24 cellular contexts compared by ENCODE assay signal in the genomic region with DNA sequence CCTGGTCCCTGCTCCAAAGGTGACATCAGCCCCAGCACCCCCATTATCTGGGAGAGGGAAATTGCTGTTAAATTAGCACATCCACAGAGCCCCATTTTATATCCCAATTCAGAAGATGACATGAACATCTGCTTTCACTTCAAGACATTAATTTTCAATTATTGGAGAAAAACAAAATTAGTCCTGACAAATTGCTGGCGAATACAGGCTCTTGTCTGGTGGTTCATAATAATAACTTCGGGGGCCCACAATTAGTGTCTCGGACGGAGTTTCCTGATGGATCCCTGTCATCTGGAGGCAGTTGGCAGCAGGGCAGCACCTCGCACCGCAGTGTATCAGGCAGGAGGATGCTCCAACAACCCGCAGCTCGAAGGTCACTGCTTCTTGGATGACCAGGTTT.
"Had no signal": no experiment of that assay in that cellular context is flagged by ENCODE, and none has a peak within 500 bp of the region (broad histone marks: within the 10 kb centered on the region; RNA-seq: fewer than 3 reads in every experiment).

No MANE protein-coding gene starts in this region.

- H3K36me3 Mint-ChIP-seq: memory B cell had no signal

- H3K4me2 ChIP-seq: hepatocyte had no signal

- H3K27ac ChIP-seq: colonic mucosa, epithelial cell of prostate, esophagus squamous epithelium, heart left ventricle, hepatocyte, left lung had no signal

- H3K27me3 ChIP-seq: colonic mucosa, gastrocnemius medialis, heart left ventricle, hepatocyte had no signal

- H3K27ac Mint-ChIP-seq: dendritic cell treated with granulocyte-macrophage colony-stimulating factor and Interleukin-4, amounts not matched to agents 40 ng/mL and 50 ng/mL, for 4 days; memory B cell had no signal

- ATAC-seq: esophagus mucosa, gastrocnemius medialis, heart left ventricle, left cardiac atrium, left lung, left ventricle myocardium superior had no signal

- H2AFZ ChIP-seq: hepatocyte had no signal

- H3K4me1 ChIP-seq: colonic mucosa had no signal

- H3K4me3 Mint-ChIP-seq: dendritic cell treated with granulocyte-macrophage colony-stimulating factor and Interleukin-4, amounts not matched to agents 40 ng/mL and 50 ng/mL, for 4 days; memory B cell had no signal

- H3K4me1 Mint-ChIP-seq: memory B cell had no signal

- H3K4me3 ChIP-seq: colonic mucosa, esophagus squamous epithelium, gastrocnemius medialis, heart left ventricle, hepatocyte, left lung, lung had no signal

- DNase-seq: cerebellar nuclear complex; colonic mucosa; cortex of kidney; effector CD4-positive, alpha-beta T cell; effector memory CD4-positive, alpha-beta T cell; erythroblast; esophagus squamous epithelium; foreskin fibroblast; foreskin melanocyte; gastrocnemius medialis; heart left ventricle; hypothalamus; left cardiac atrium; left lung; left ventricle myocardium superior; mammary epithelial cell; mesendoderm; midbrain had no signal

- H3K9me3 Mint-ChIP-seq: dendritic cell treated with granulocyte-macrophage colony-stimulating factor and Interleukin-4, amounts not matched to agents 40 ng/mL and 50 ng/mL, for 4 days; memory B cell had no signal

- H3K36me3 ChIP-seq: colonic mucosa, esophagus squamous epithelium, gastrocnemius medialis, heart left ventricle, left lung had no signal

- H3K9me3 ChIP-seq: colonic mucosa, esophagus squamous epithelium, gastrocnemius medialis, heart left ventricle, left lung had no signal
